ENCODE assay signal across 10 cellular contexts in genomic region chr11:34685864-34686263, GRCh38.
"Had no signal": no experiment of that assay in that cellular context is flagged by ENCODE, and none has a peak within 500 bp of the region (broad histone marks: within the 10 kb centered on the region; RNA-seq: fewer than 3 reads in every experiment).

No MANE protein-coding gene starts in this region.

- ATAC-seq: natural killer cell had no signal

- H3K9me3 ChIP-seq: adrenal gland, neutrophil had no signal

- H3K27ac Mint-ChIP-seq: activated CD4-positive, alpha-beta T cell treated with anti-CD3 and anti-CD28 coated beads, Interleukin-2, amount 10 ng/mL, durations not matched to agents 7 days and 5 days; activated T-helper 17 cell treated with anti-CD3 and anti-CD28 coated beads, Interleukin-2, amount 50 U/mL, for 72 hours; endodermal cell; natural killer cell; stimulated activated effector memory CD8-positive, alpha-beta T cell treated with anti-CD3 and anti-CD28 coated beads, Interleukin-12 subunit alpha, Interleukin-12 subunit beta, amount 100 ng/mL, for 72 hours had no signal

- H3K4me3 ChIP-seq: dorsolateral prefrontal cortex had no signal

- H3K27me3 ChIP-seq: adrenal gland, dorsolateral prefrontal cortex, neutrophil had no signal

- H3K36me3 Mint-ChIP-seq: natural killer cell; stimulated activated effector memory CD8-positive, alpha-beta T cell treated with anti-CD3 and anti-CD28 coated beads, Interleukin-12 subunit alpha, Interleukin-12 subunit beta, amount 100 ng/mL, for 72 hours had no signal

- H3K9me3 Mint-ChIP-seq: activated CD4-positive, alpha-beta T cell treated with anti-CD3 and anti-CD28 coated beads, Interleukin-2, amount 10 ng/mL, durations not matched to agents 7 days and 5 days; activated T-helper 17 cell treated with anti-CD3 and anti-CD28 coated beads, Interleukin-2, amount 50 U/mL, for 72 hours; natural killer cell; stimulated activated effector memory CD8-positive, alpha-beta T cell treated with anti-CD3 and anti-CD28 coated beads, Interleukin-12 subunit alpha, Interleukin-12 subunit beta, amount 100 ng/mL, for 72 hours had no signal

- H3K4me3 Mint-ChIP-seq: activated CD4-positive, alpha-beta T cell treated with anti-CD3 and anti-CD28 coated beads, Interleukin-2, amount 10 ng/mL, durations not matched to agents 7 days and 5 days; activated T-helper 17 cell treated with anti-CD3 and anti-CD28 coated beads, Interleukin-2, amount 50 U/mL, for 72 hours; endodermal cell; natural killer cell; stimulated activated effector memory CD8-positive, alpha-beta T cell treated with anti-CD3 and anti-CD28 coated beads, Interleukin-12 subunit alpha, Interleukin-12 subunit beta, amount 100 ng/mL, for 72 hours had no signal

- H3K4me1 ChIP-seq: adrenal gland had no signal

- DNase-seq: activated CD4-positive, CD25-positive, alpha-beta regulatory T cell; dorsolateral prefrontal cortex; hypothalamus; natural killer cell had no signal

- H3K27me3 Mint-ChIP-seq: activated T-helper 17 cell treated with anti-CD3 and anti-CD28 coated beads, Interleukin-2, amount 50 U/mL, for 72 hours had no signal

- H3K36me3 ChIP-seq: adrenal gland, neutrophil had no signal

- H3K4me1 Mint-ChIP-seq: activated CD4-positive, alpha-beta T cell treated with anti-CD3 and anti-CD28 coated beads, Interleukin-2, amount 10 ng/mL, durations not matched to agents 7 days and 5 days; activated T-helper 17 cell treated with anti-CD3 and anti-CD28 coated beads, Interleukin-2, amount 50 U/mL, for 72 hours; natural killer cell; stimulated activated effector memory CD8-positive, alpha-beta T cell treated with anti-CD3 and anti-CD28 coated beads, Interleukin-12 subunit alpha, Interleukin-12 subunit beta, amount 100 ng/mL, for 72 hours had no signal

- H3K27ac ChIP-seq: dorsolateral prefrontal cortex, neutrophil had no signal
